10 cellular contexts compared by ENCODE assay signal in the genomic region with DNA sequence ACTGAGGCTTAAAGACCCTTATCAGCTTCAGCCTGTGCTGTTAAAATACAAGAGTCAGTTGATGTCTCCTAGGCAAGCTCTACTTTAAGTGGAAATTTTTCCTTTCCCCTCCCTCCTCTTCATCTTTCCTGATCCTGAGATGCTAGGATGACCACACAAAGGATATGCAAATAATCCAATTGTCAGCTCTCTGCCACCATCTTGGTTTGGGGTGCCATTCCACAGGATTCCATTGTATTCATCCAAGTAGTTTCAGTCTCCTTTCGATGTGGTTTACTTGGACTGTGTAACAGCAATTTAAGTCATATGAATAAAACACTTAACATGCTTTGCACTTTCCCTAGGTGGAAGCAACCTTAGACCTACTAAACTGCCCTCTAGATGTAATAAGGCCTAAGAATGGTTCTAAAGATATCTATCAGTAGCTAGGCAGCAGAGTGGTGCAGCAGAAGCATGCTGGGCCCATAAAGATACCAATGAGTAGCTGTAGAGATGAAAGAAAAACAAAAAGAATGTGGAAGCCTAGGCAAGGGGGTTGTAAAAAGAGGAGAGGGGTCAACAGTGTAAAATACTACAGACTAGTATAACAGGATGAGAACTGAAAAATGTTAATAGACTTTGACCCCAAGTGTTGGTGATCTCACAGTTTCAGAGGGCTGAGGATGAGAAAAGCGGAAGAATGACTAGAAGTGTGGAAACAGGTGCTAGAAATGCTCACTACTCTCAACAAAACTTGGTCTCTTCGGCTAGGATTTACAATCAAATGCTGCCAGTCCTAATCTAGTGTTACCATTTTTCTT. TPM values are rescaled to one million over a fixed set of nuclear protein-coding genes. Genes with fewer than 3 reads are reported as not detected.
A peak's percentile ranks its signal among the peaks of the same experiment; 100 is the strongest.
DNase-seq lines count a peak whose midpoint lies in the region; ATAC-seq lines count a peak whose summit lies in the region.
"Had no signal": no experiment of that assay in that cellular context is flagged by ENCODE, and none has a peak within 500 bp of the region (broad histone marks: within the 10 kb centered on the region; RNA-seq: fewer than 3 reads in every experiment).

No MANE protein-coding gene starts in this region.

- H3K23ac ChIP-seq in mesendoderm (ENCODE audit: low read length), result no peak overlapping the region

- peaks cover 10 to 26% (median 20%) of the 10 kb centered on the region in 4 donors for H3K4me1 Mint-ChIP-seq in naive thymus-derived CD8-positive, alpha-beta T cell

- POLR2A ChIA-PET in naive thymus-derived CD8-positive, alpha-beta T cell (lab: Charles Lee), result no interaction called here

- peaks cover 6 to 42% (median 20%) of the 10 kb centered on the region in 5 donors for H3K27me3 Mint-ChIP-seq in naive thymus-derived CD8-positive, alpha-beta T cell

- intact Hi-C loops in aorta (cut with DNase I), result no loop called here

- H3K4me3 Mint-ChIP-seq in naive thymus-derived CD8-positive, alpha-beta T cell, result no peak overlapping the region

- no peak overlapping the region for H3K9ac ChIP-seq in mesendoderm (ENCODE audit: low read length)

- WGBS in mesendoderm (ENCODE audit: extremely low coverage, insufficient coverage, low lambda C conversion rate), result no CpG with 5 or more reads among the region's 3 CpGs
- 83 to 88% methylated on average over 3 of the region's 3 CpGs for WGBS in aorta, 2 donors

- DNase-seq in mesendoderm, result peak; percentile 60
- no peak for DNase-seq in epidermal melanocyte (ENCODE audit: insufficient read length, low spot score)
- DNase-seq in aorta, result no peak
- no peak for DNase-seq in naive thymus-derived CD8-positive, alpha-beta T cell
- DNase-seq in H7, result no peak
- DNase-seq: T-cell had no signal

- H3K9me3 ChIP-seq in aorta (ENCODE audit: control insufficient read depth, low read length), result no peaks in the 10 kb centered on the region

- H3K4me1 ChIP-seq in mesendoderm (ENCODE audit: control insufficient read depth, low read depth, low read length) (peaks cover 2% of the 10 kb centered on the region), aorta (ENCODE audit: control insufficient read depth in 1 of 2, insufficient read depth in 2 of 2, low read length in 2 of 2) (peaks cover 0 to 3% of the 10 kb centered on the region in 2 donors)

- H4K8ac ChIP-seq in mesendoderm (ENCODE audit: low read depth, low read length), result no peak overlapping the region

- no peak overlapping the region for H3K4me3 ChIP-seq in mesendoderm (ENCODE audit: low read length)
- no peak overlapping the region for H3K4me3 ChIP-seq in aorta (ENCODE audit: low read length in 2 of 2)
- H3K4me3 ChIP-seq in H7 (ENCODE audit: insufficient read depth, low read depth, low read length), result no peak overlapping the region
- H3K4me3 ChIP-seq: skin epidermis had no signal

- no peak overlapping the region for H3K18ac ChIP-seq in mesendoderm (ENCODE audit: low read length)

- H2BK15ac ChIP-seq in mesendoderm (replicated peaks; ENCODE audit: low read depth), result no peak overlapping the region

- H3K79me1 ChIP-seq in mesendoderm (ENCODE audit: low read length), result no peaks in the 10 kb centered on the region

- H2BK5ac ChIP-seq in mesendoderm (ENCODE audit: low read length), result no peak overlapping the region

- no peaks in the 10 kb centered on the region for H3K36me3 Mint-ChIP-seq in naive thymus-derived CD8-positive, alpha-beta T cell
- H3K36me3 Mint-ChIP-seq: T-cell had no signal

- H4K5ac ChIP-seq in mesendoderm (ENCODE audit: low read length), result no peak overlapping the region

- H3K27ac Mint-ChIP-seq in naive thymus-derived CD8-positive, alpha-beta T cell, result no peak overlapping the region

- no peak overlapping the region for H2BK120ac ChIP-seq in mesendoderm (ENCODE audit: low read depth, low read length)

- no peak overlapping the region for H3K56ac ChIP-seq in mesendoderm (ENCODE audit: low read length)

- H3K27ac ChIP-seq in mesendoderm (ENCODE audit: low read depth, low read length), result no peak overlapping the region
- no peak overlapping the region for H3K27ac ChIP-seq in aorta (ENCODE audit: low read depth in 1 of 2, low read length in 2 of 2)
- H3K27ac ChIP-seq: skin epidermis had no signal

- no peak overlapping the region for H2AK5ac ChIP-seq in mesendoderm (ENCODE audit: low read length)

- H3K36me3 ChIP-seq in mesendoderm (ENCODE audit: control insufficient read depth, insufficient read depth, low read length) (no peaks in the 10 kb centered on the region), aorta (ENCODE audit: control insufficient read depth in 1 of 2, insufficient read depth in 2 of 2, low read length in 1 of 2) (no peaks in the 10 kb centered on the region), H7 (replicated peaks; ENCODE audit: control insufficient read depth, insufficient read depth, low read length) (no peaks in the 10 kb centered on the region)

- H3K27me3 ChIP-seq in mesendoderm (ENCODE audit: insufficient read depth, low read length, poor library complexity) (no peaks in the 10 kb centered on the region), aorta (ENCODE audit: control insufficient read depth in 1 of 2, insufficient read depth in 2 of 2, low read length in 1 of 2) (no peaks in the 10 kb centered on the region), H7 (ENCODE audit: control insufficient read depth, insufficient read depth, low read length) (peaks cover 16% of the 10 kb centered on the region)

- no peaks in the 10 kb centered on the region for H3K79me2 ChIP-seq in mesendoderm (ENCODE audit: control insufficient read depth, insufficient read depth, low read length)

- ATAC-seq in GM18861 (IDR thresholded peaks at IDR 0.05; ENCODE audit: unreplicated experiment), result peak; percentile 58
- ATAC-seq in GM21619 (IDR thresholded peaks at IDR 0.05; ENCODE audit: unreplicated experiment), result peak; percentile 59
- ATAC-seq in HG03354 (IDR thresholded peaks at IDR 0.05; ENCODE audit: poor library complexity, severe bottlenecking, unreplicated experiment), result peak; percentile 42
- ATAC-seq in aorta (ENCODE audit: low FRiP score), result no peak
- ATAC-seq in naive thymus-derived CD8-positive, alpha-beta T cell, result no peak
- ATAC-seq: T-cell had no signal

- no peak overlapping the region for H3K4me2 ChIP-seq in mesendoderm (ENCODE audit: low read length)

- no peak overlapping the region for H3K4ac ChIP-seq in mesendoderm (ENCODE audit: low read depth, low read length)

- no peaks in the 10 kb centered on the region for H3K9me3 Mint-ChIP-seq in naive thymus-derived CD8-positive, alpha-beta T cell
- H3K9me3 Mint-ChIP-seq: T-cell had no signal

RNA-seq across cellular contexts. Expression of a gene that starts 2.4 kb away (rescaled TPM):
- 2.4 TPM for polyA plus RNA-seq in mesendoderm (2013, experiment 1 of 2)
- polyA plus RNA-seq in mesendoderm (2013, experiment 2 of 2), result 2.6 TPM
- 10 to 100 TPM; 11.4 to 15.8 TPM for total RNA-seq in aorta
- polyA plus RNA-seq in aorta, result 10 to 100 TPM in 1 of 2 donors, 1 to 10 TPM in 1; 1.8 to 18.7 TPM
- under 1 TPM; 0.39 to 0.77 TPM for total RNA-seq in naive thymus-derived CD8-positive, alpha-beta T cell
- not detected for polyA plus RNA-seq in naive thymus-derived CD8-positive, alpha-beta T cell
- 2.0 and 2.9 TPM in 2 replicates for total RNA-seq in H7 (2014; rRNA removed; shearing (Covaris generic))

RNA-seq across cellular contexts. Expression of a gene that starts 31.0 kb away (rescaled TPM):
- 4.8 TPM for polyA plus RNA-seq in mesendoderm (2013, experiment 1 of 2)
- polyA plus RNA-seq in mesendoderm (2013, experiment 2 of 2), result 5.1 TPM
- total RNA-seq in aorta, result 10 to 100 TPM; 36.2 to 73.2 TPM
- polyA plus RNA-seq in aorta, result 10 to 100 TPM in 1 of 2 donors, 1 to 10 TPM in 1; 3.1 to 18.2 TPM
- not detected for total RNA-seq in naive thymus-derived CD8-positive, alpha-beta T cell
- not detected for polyA plus RNA-seq in naive thymus-derived CD8-positive, alpha-beta T cell
- 8.8 and 15.1 TPM in 2 replicates for total RNA-seq in H7 (2014; rRNA removed; shearing (Covaris generic))

Comparison
In these comparisons a context has a peak if more than half of its experiments do, and no peak if none do; other contexts are left out.
1. ATAC-seq: peak in GM18861 (single experiment), GM21619 (single experiment) and HG03354 (single experiment); none in aorta (single experiment) and naive thymus-derived CD8-positive, alpha-beta T cell (0 of 2).